Comparison of ENCODE assay signal across 12 cellular contexts in genomic region chr9:71761938-71762353, GRCh38. TPM values are rescaled to one million over a fixed set of nuclear protein-coding genes. Genes with fewer than 3 reads are reported as not detected.
DNase-seq lines count a peak whose midpoint lies in the region; TF ChIP-seq lines count a peak whose summit lies in the region.
"Had no signal": no experiment of that assay in that cellular context is flagged by ENCODE, and none has a peak within 500 bp of the region (broad histone marks: within the 10 kb centered on the region; RNA-seq: fewer than 3 reads in every experiment).

No MANE protein-coding gene starts in this region.

- no peak for TF ChIP-seq POLR2A in stomach (IDR thresholded peaks at IDR 0.05)

- peak overlapping the region; percentile 62 for H3K27ac Mint-ChIP-seq in activated naive CD4-positive, alpha-beta T cell treated with anti-CD3 and anti-CD28 coated beads, Interleukin-2, amount 50 U/mL, for 24 hours
- H3K27ac Mint-ChIP-seq in immature natural killer cell, result peak overlapping the region in 3 of 6 donors; percentile 6 to 53 (median 23)

- H3K27me3 ChIP-seq in stomach (no peaks in the 10 kb centered on the region), MG63 (no peaks in the 10 kb centered on the region)
- H3K27me3 ChIP-seq: BLaER1 had no signal

- no peak for DNase-seq in activated naive CD4-positive, alpha-beta T cell treated with anti-CD3 and anti-CD28 coated beads, Interleukin-2, amount 50 U/mL, for 16 hours
- DNase-seq in OCI-M1 (lab: John Stamatoyannopoulos, UW) (peak; percentile 23), immature natural killer cell (no peak), stomach (no peak), MG63 (no peak), superior temporal gyrus (ENCODE audit: extremely low spot score) (no peak), posterior vena cava (ENCODE audit: low spot score) (no peak)
- DNase-seq: NCI-H524 treated with DMSO at 0.1 percent for 48 hours; stimulated activated CD4-positive, alpha-beta T cell treated with anti-CD3 and anti-CD28 coated beads, Interleukin-2, amount 100 ng/mL, for 48 hours had no signal

- WGBS in stomach, 5 donors, result 42 to 78% (median 59%) methylated on average over 5 of the region's 5 CpGs

- peaks cover 92% of the 10 kb centered on the region for H3K4me1 Mint-ChIP-seq in activated naive CD4-positive, alpha-beta T cell treated with anti-CD3 and anti-CD28 coated beads, Interleukin-2, amount 50 U/mL, for 24 hours
- H3K4me1 Mint-ChIP-seq in immature natural killer cell, result peaks cover 91 to 95% of the 10 kb centered on the region in 2 donors

- no peaks in the 10 kb centered on the region for H3K9me3 Mint-ChIP-seq in activated naive CD4-positive, alpha-beta T cell treated with anti-CD3 and anti-CD28 coated beads, Interleukin-2, amount 50 U/mL, for 24 hours
- H3K9me3 Mint-ChIP-seq in immature natural killer cell, result no peaks in the 10 kb centered on the region
- H3K9me3 Mint-ChIP-seq: mesothelial cell of epicardium had no signal

- H3K27me3 Mint-ChIP-seq in activated naive CD4-positive, alpha-beta T cell treated with anti-CD3 and anti-CD28 coated beads, Interleukin-2, amount 50 U/mL, for 24 hours, result no peaks in the 10 kb centered on the region
- H3K27me3 Mint-ChIP-seq in immature natural killer cell (ENCODE audit: low read depth in 3 of 3), result peaks cover 3 to 4% (median 3%) of the 10 kb centered on the region in 3 donors

- no peak for TF ChIP-seq CTCF in stomach (IDR thresholded peaks at IDR 0.05)

- H3K36me3 ChIP-seq in stomach, result no peaks in the 10 kb centered on the region
- no peaks in the 10 kb centered on the region for H3K36me3 ChIP-seq in MG63
- H3K36me3 ChIP-seq: BLaER1 had no signal

- H3K4me3 ChIP-seq in stomach (no peak overlapping the region), MG63 (no peak overlapping the region)
- H3K4me3 ChIP-seq: BLaER1 had no signal

- intact Hi-C loops in stomach (cut with DNase I; ENCODE audit: low total_unique reads), result no loop called here
- intact Hi-C loops in posterior vena cava (cut with DNase I), result no loop called here

- peaks cover 54 to 100% (median 79%) of the 10 kb centered on the region in 4 donors for H3K4me1 ChIP-seq in stomach

- TF ChIP-seq EP300 in stomach (IDR thresholded peaks at IDR 0.05), result no peak

- H3K9me3 ChIP-seq in stomach (no peaks in the 10 kb centered on the region), MG63 (no peaks in the 10 kb centered on the region)
- H3K9me3 ChIP-seq: BLaER1 had no signal

- peak overlapping the region; percentile 36 to 99 (median 61) for H3K27ac ChIP-seq in stomach
- H3K27ac ChIP-seq: BLaER1 had no signal

- peaks cover 10% of the 10 kb centered on the region for H3K36me3 Mint-ChIP-seq in activated naive CD4-positive, alpha-beta T cell treated with anti-CD3 and anti-CD28 coated beads, Interleukin-2, amount 50 U/mL, for 24 hours
- H3K36me3 Mint-ChIP-seq in immature natural killer cell, result no peaks in the 10 kb centered on the region
- H3K36me3 Mint-ChIP-seq: mesothelial cell of epicardium had no signal

- H3K4me3 Mint-ChIP-seq in activated naive CD4-positive, alpha-beta T cell treated with anti-CD3 and anti-CD28 coated beads, Interleukin-2, amount 50 U/mL, for 24 hours, result peak overlapping the region; percentile 62
- peak overlapping the region in 3 of 5 donors; percentile 5 to 47 (median 29) for H3K4me3 Mint-ChIP-seq in immature natural killer cell
- H3K4me3 Mint-ChIP-seq: mesothelial cell of epicardium had no signal

RNA-seq across cellular contexts. Expression of gene CEMIP2, which starts 6.4 kb away (rescaled TPM):
- polyA plus RNA-seq in immature natural killer cell (10 to 100 TPM; 16.9 to 32.7 (median 21.8) TPM), stomach (10 to 100 TPM; 12.4 to 28.8 (median 13.6) TPM)
- total RNA-seq in stomach (100 to 1,000 TPM in 3 of 5 donors, 10 to 100 TPM in 2; 40.3 to 218 (median 187) TPM), posterior vena cava (10 to 100 TPM; 39.1 to 43.3 TPM)
- total RNA-seq in MG63 (2014; rRNA removed; shearing (Covaris generic); ENCODE audit: low replicate concordance), result 0.30 and 7.8 TPM in 2 replicates
